28 cellular contexts compared by ENCODE assay signal in genomic region chr7:17318146-17318545, GRCh38. TPM values are rescaled to one million over a fixed set of nuclear protein-coding genes. Genes with fewer than 3 reads are reported as not detected.
DNase-seq lines count a peak whose midpoint lies in the region; ATAC-seq and TF ChIP-seq lines count a peak whose summit lies in the region.
"Had no signal": no experiment of that assay in that cellular context is flagged by ENCODE, and none has a peak within 500 bp of the region (broad histone marks: within the 10 kb centered on the region; RNA-seq: fewer than 3 reads in every experiment).

No MANE protein-coding gene starts in this region.

- H3K27me3 Mint-ChIP-seq in activated T-helper 2 cell treated with anti-CD3 and anti-CD28 coated beads, Interferon-gamma antibody, Interleukin-2, Interleukin-4, amounts not matched to agents 10 μg/mL and 5 μg/mL and 100 μg/mL, durations not matched to agents 14 hours and 24 hours and 36 hours (ENCODE audit: low read depth) = no peaks in the 10 kb centered on the region
- H3K27me3 Mint-ChIP-seq: CD4-positive, CD25-positive, alpha-beta regulatory T cell had no signal

- peaks cover 11% of the 10 kb centered on the region for H3K36me3 ChIP-seq in brain microvascular endothelial cell (replicated peaks)
- peaks cover 0 to 24% of the 10 kb centered on the region in 2 donors for H3K36me3 ChIP-seq in left lung
- no peaks in the 10 kb centered on the region for H3K36me3 ChIP-seq in tibial nerve

- ATAC-seq in left lung (peak; percentile 32), HG02840 (IDR thresholded peaks at IDR 0.05; ENCODE audit: low FRiP score, unreplicated experiment) (no peak)
- ATAC-seq: esophagus mucosa, mucosa of descending colon, upper lobe of right lung had no signal

- no peak overlapping the region for H3K27ac Mint-ChIP-seq in activated T-helper 2 cell treated with anti-CD3 and anti-CD28 coated beads, Interferon-gamma antibody, Interleukin-2, Interleukin-4, amounts not matched to agents 10 μg/mL and 5 μg/mL and 100 μg/mL, durations not matched to agents 14 hours and 24 hours and 36 hours

- H3K4me1 Mint-ChIP-seq in activated T-helper 2 cell treated with anti-CD3 and anti-CD28 coated beads, Interferon-gamma antibody, Interleukin-2, Interleukin-4, amounts not matched to agents 10 μg/mL and 5 μg/mL and 100 μg/mL, durations not matched to agents 14 hours and 24 hours and 36 hours (ENCODE audit: low read depth) = peaks cover 28% of the 10 kb centered on the region

- TF ChIP-seq EP300 in tibial nerve (IDR thresholded peaks at IDR 0.05) = no peak

- no peaks in the 10 kb centered on the region for H3K9me3 Mint-ChIP-seq in activated T-helper 2 cell treated with anti-CD3 and anti-CD28 coated beads, Interferon-gamma antibody, Interleukin-2, Interleukin-4, amounts not matched to agents 10 μg/mL and 5 μg/mL and 100 μg/mL, durations not matched to agents 14 hours and 24 hours and 36 hours
- H3K9me3 Mint-ChIP-seq: CD4-positive, CD25-positive, alpha-beta regulatory T cell had no signal

- peaks cover 32% of the 10 kb centered on the region for H3K36me3 Mint-ChIP-seq in activated T-helper 2 cell treated with anti-CD3 and anti-CD28 coated beads, Interferon-gamma antibody, Interleukin-2, Interleukin-4, amounts not matched to agents 10 μg/mL and 5 μg/mL and 100 μg/mL, durations not matched to agents 14 hours and 24 hours and 36 hours (ENCODE audit: low read depth)

- H3K4me3 Mint-ChIP-seq in activated T-helper 2 cell treated with anti-CD3 and anti-CD28 coated beads, Interferon-gamma antibody, Interleukin-2, Interleukin-4, amounts not matched to agents 10 μg/mL and 5 μg/mL and 100 μg/mL, durations not matched to agents 14 hours and 24 hours and 36 hours (ENCODE audit: low read depth) = no peak overlapping the region

- DNase-seq in A172 (ENCODE audit: low spot score) (peak; percentile 28), HCEC 1CT (peak; percentile 50), brain microvascular endothelial cell (peak; percentile 45), left lung (no peak), tibial nerve (ENCODE audit: low spot score in 2 of 2) (no peak), NCI-H2171 (lab: John Stamatoyannopoulos, UW) (no peak)
- DNase-seq in activated T-helper 2 cell treated with anti-CD3 and anti-CD28 coated beads, Interferon-gamma antibody, Interleukin-2, Interleukin-4, amounts not matched to agents 10 μg/mL and 5 μg/mL and 100 μg/mL, durations not matched to agents 14 hours and 24 hours and 36 hours (ENCODE audit: low spot score) = no peak
- DNase-seq: activated CD4-positive, alpha-beta T cell treated with anti-CD3 and anti-CD28 coated beads, Interleukin-2, amount 50 U/mL, for 4 hours; activated CD8-positive, alpha-beta memory T cell treated with anti-CD3 and anti-CD28 coated beads, Interleukin-2, amount 50 U/mL, for 48 hours; activated gamma-delta T cell treated with Interleukin-2 at 50 U/mL for 16 hours; amygdala; CD4-positive, CD25-positive, alpha-beta regulatory T cell; cerebellar nuclear complex; DMS153; effector CD8-positive, alpha-beta T cell; GOT3; head of caudate nucleus; left ventricle myocardium inferior; mucosa of descending colon; NCI-H187; NCI-H2227 treated with DMSO at 0.1 percent for 48 hours; spleen; T-helper 1 cell; upper lobe of right lung had no signal

- TF ChIP-seq CTCF in brain microvascular endothelial cell (IDR thresholded peaks at IDR 0.05; ENCODE audit: low read depth, low read length, missing control alignments) (no peak), left lung (IDR thresholded peaks at IDR 0.05) (no peak), tibial nerve (IDR thresholded peaks at IDR 0.05) (no peak)

- 36 to 46% methylated on average over 3 of the region's 3 CpGs for WGBS in tibial nerve, 2 donors

- no peaks in the 10 kb centered on the region for H3K27me3 ChIP-seq in brain microvascular endothelial cell (replicated peaks)
- H3K27me3 ChIP-seq in left lung = no peaks in the 10 kb centered on the region
- H3K27me3 ChIP-seq in tibial nerve = no peaks in the 10 kb centered on the region
- H3K27me3 ChIP-seq: spleen, upper lobe of right lung had no signal

- no peak for TF ChIP-seq POLR2A in tibial nerve (IDR thresholded peaks at IDR 0.05)

- no peaks in the 10 kb centered on the region for H3K9me3 ChIP-seq in left lung
- no peaks in the 10 kb centered on the region for H3K9me3 ChIP-seq in tibial nerve
- H3K9me3 ChIP-seq: left ventricle myocardium inferior, mucosa of descending colon, spleen, upper lobe of right lung had no signal

- H3K27ac ChIP-seq in brain microvascular endothelial cell (peak overlapping the region; percentile 71), left lung (no peak overlapping the region), tibial nerve (peak overlapping the region in 2 of 4 donors; percentile 96 to 98)
- H3K27ac ChIP-seq: KMS-11, left ventricle myocardium inferior, upper lobe of right lung had no signal

- in situ Hi-C loops in brain microvascular endothelial cell (cut with HindIII; ENCODE audit: low pct_ligation_motif_present, low sequenced_read_pairs) = no loop called here

- H3K4me3 ChIP-seq in brain microvascular endothelial cell (ENCODE audit: low read depth, low read length) = no peak overlapping the region
- no peak overlapping the region for H3K4me3 ChIP-seq in left lung
- H3K4me3 ChIP-seq in tibial nerve = no peak overlapping the region
- H3K4me3 ChIP-seq: GM12878, left ventricle myocardium inferior, mucosa of descending colon, spleen, upper lobe of right lung had no signal

- H3K4me1 ChIP-seq in left lung (peaks cover 14 to 46% of the 10 kb centered on the region in 2 donors), tibial nerve (peaks cover 0 to 99% (median 41%) of the 10 kb centered on the region in 4 donors)

- intact Hi-C loops in left lung (cut with DNase I) = no loop called here
- intact Hi-C loops in activated T-helper 2 cell treated with anti-CD3 and anti-CD28 coated beads, Interferon-gamma antibody, Interleukin-2, Interleukin-4, amounts not matched to agents 10 μg/mL and 5 μg/mL and 100 μg/mL, durations not matched to agents 14 hours and 24 hours and 36 hours (cut with micrococcal nuclease) = no loop called here

RNA-seq across cellular contexts. Expression of gene AHR, which starts 19.7 kb away (rescaled TPM):
- total RNA-seq in A172 (2014; rRNA removed; shearing (Covaris generic)) = not detected in 2 replicates
- total RNA-seq in left lung (100 to 1,000 TPM; 163 to 200 TPM), tibial nerve (100 to 1,000 TPM; 188 to 372 (median 296) TPM)
- 34.3 and 37.2 TPM in 2 replicates for total RNA-seq in activated T-helper 2 cell treated with anti-CD3 and anti-CD28 coated beads, Interferon-gamma antibody, Interleukin-2, Interleukin-4, amounts not matched to agents 10 μg/mL and 5 μg/mL and 100 μg/mL, durations not matched to agents 14 hours and 24 hours and 36 hours

Comparison
In these comparisons a context has a peak if more than half of its experiments do, and no peak if none do; other contexts are left out.
1. DNase-seq: peak in A172 (single experiment), HCEC 1CT (single experiment) and brain microvascular endothelial cell (single experiment); none in left lung (0 of 2), activated T-helper 2 cell treated with anti-CD3 and anti-CD28 coated beads, Interferon-gamma antibody, Interleukin-2, Interleukin-4, amounts not matched to agents 10 μg/mL and 5 μg/mL and 100 μg/mL, durations not matched to agents 14 hours and 24 hours and 36 hours (single experiment), tibial nerve (0 of 2) and NCI-H2171 (single experiment).
2. RNA of gene AHR, which starts 19.7 kb away (total RNA-seq): 188 to 372 TPM in tibial nerve, 163 to 200 TPM in left lung and 34.3 to 37.2 TPM in activated T-helper 2 cell treated with anti-CD3 and anti-CD28 coated beads, Interferon-gamma antibody, Interleukin-2, Interleukin-4, amounts not matched to agents 10 μg/mL and 5 μg/mL and 100 μg/mL, durations not matched to agents 14 hours and 24 hours and 36 hours; not detected in A172; every median in the first group is over 10 times any median in the second.